Comparison of ENCODE assay signal across 15 cellular contexts in genomic region chr13:61276401-61276800, GRCh38.
DNase-seq lines count a peak whose midpoint lies in the region; ATAC-seq lines count a peak whose summit lies in the region.
"Had no signal": no experiment of that assay in that cellular context is flagged by ENCODE, and none has a peak within 500 bp of the region (broad histone marks: within the 10 kb centered on the region; RNA-seq: fewer than 3 reads in every experiment).

No MANE protein-coding gene starts in this region.

- DNase-seq in M059J (ENCODE audit: low read depth) (peak; percentile 5), SK-MEL-5 (ENCODE audit: low read depth, low spot score) (peak; percentile 3), glomerular visceral epithelial cell (ENCODE audit: extremely low spot score) (peak; percentile 60), renal cortical epithelial cell (ENCODE audit: low read depth) (peak; percentile 90), NCI-H345 (lab: John Stamatoyannopoulos, UW) (no peak), superior temporal gyrus (ENCODE audit: extremely low spot score) (no peak)
- DNase-seq: BE2C; C1 segment of cervical spinal cord; CD4-positive, CD25-positive, alpha-beta regulatory T cell; CD8-positive, alpha-beta memory T cell; COR-L47; H9; IMR-90 had no signal

- ATAC-seq in HG02870 (IDR thresholded peaks at IDR 0.05; ENCODE audit: unreplicated experiment), result no peak
- ATAC-seq: K562 had no signal

- in situ Hi-C loops in SK-MEL-5 (cut with HindIII; ENCODE audit: low pct_unique_long_range_greater_than_20kb, low sequenced_read_pairs), result no loop called here

Comparison
In these comparisons a context has a peak if more than half of its experiments do, and no peak if none do; other contexts are left out.
1. DNase-seq: peak in M059J (single experiment), SK-MEL-5 (single experiment), glomerular visceral epithelial cell (single experiment) and renal cortical epithelial cell (single experiment); none in NCI-H345 (single experiment) and superior temporal gyrus (single experiment).